8 cellular contexts compared by ENCODE assay signal in genomic region chr19:52821206-52821960, GRCh38. TPM values are rescaled to one million over a fixed set of nuclear protein-coding genes. Genes with fewer than 3 reads are reported as not detected.
DNase-seq lines count a peak whose midpoint lies in the region; ATAC-seq lines count a peak whose summit lies in the region.
"Not testable (repeated sequence)": the region's sequence is repeated elsewhere in the genome, so short reads cannot be mapped to it uniquely, and the experiment has no call there.

Gene ZNF28 (minus strand): TSS chr19:52821633. CDS start chr19:52817958, 3,675 bp downstream.

- ATAC-seq in GM18868 (IDR thresholded peaks at IDR 0.05; ENCODE audit: unreplicated experiment) (peak; percentile 98), HG03066 (IDR thresholded peaks at IDR 0.05; ENCODE audit: low read depth, unreplicated experiment) (peak; percentile 84)
- peak; percentile 100 for ATAC-seq in activated CD4-positive, alpha-beta T cell treated with anti-CD3 and anti-CD28 coated beads for 36 hours

- peaks cover 33% of the 10 kb centered on the region for H3K36me3 Mint-ChIP-seq in activated CD4-positive, alpha-beta T cell treated with anti-CD3 and anti-CD28 coated beads for 36 hours (ENCODE audit: low read depth)

- H3K4me3 ChIP-seq in skin epidermis = peak within 1 kb of the TSS; percentile 43 to 73 (median 64)

- H3K4me3 Mint-ChIP-seq in activated CD4-positive, alpha-beta T cell treated with anti-CD3 and anti-CD28 coated beads for 36 hours = peak within 1 kb of the TSS; percentile 80

- not testable (repeated sequence) for H3K27me3 Mint-ChIP-seq in activated CD4-positive, alpha-beta T cell treated with anti-CD3 and anti-CD28 coated beads for 36 hours

- H3K27ac Mint-ChIP-seq in activated CD4-positive, alpha-beta T cell treated with anti-CD3 and anti-CD28 coated beads for 36 hours = peak within 1 kb of the TSS; percentile 87

- not testable (repeated sequence) for H3K4me1 Mint-ChIP-seq in activated CD4-positive, alpha-beta T cell treated with anti-CD3 and anti-CD28 coated beads for 36 hours

- intact Hi-C loops in activated CD4-positive, alpha-beta T cell treated with anti-CD3 and anti-CD28 coated beads for 36 hours (cut with DNase I, micrococcal nuclease) = loop anchor here in 1 of 2 experiments (1.0 to 2.0 kb wide), 4 partner anchors 34 to 142 kb away; partner anchors contain the start of gene ZNF600

- POLR2A ChIA-PET in activated CD4-positive, alpha-beta T cell treated with anti-CD3 and anti-CD28 coated beads for 36 hours (lab: Charles Lee) = interaction anchor here (0.5 kb wide), 1 partner anchor 34 kb away, joined by 4 read pairs; no protein-coding TSS in a partner anchor

- H3K27ac ChIP-seq in skin epidermis = peak within 1 kb of the TSS in 17 of 21 experiments; percentile 22 to 86 (median 73)

- CTCF ChIA-PET in activated CD4-positive, alpha-beta T cell treated with anti-CD3 and anti-CD28 coated beads for 36 hours (lab: Charles Lee) = not testable (repeated sequence)

- DNase-seq in A172 (ENCODE audit: low spot score) (peak; percentile 11), NCI-H2171 treated with DMSO at 0.1 percent for 48 hours (lab: John Stamatoyannopoulos, UW) (peak; percentile 52), cerebellar cortex (ENCODE audit: low spot score) (peak; percentile 76), iris pigment epithelial cell (ENCODE audit: low read depth) (peak; percentile 34)
- DNase-seq in activated CD4-positive, alpha-beta T cell treated with anti-CD3 and anti-CD28 coated beads for 36 hours = peak; percentile 81

- H3K9me3 Mint-ChIP-seq in activated CD4-positive, alpha-beta T cell treated with anti-CD3 and anti-CD28 coated beads for 36 hours (ENCODE audit: low read depth) = not testable (repeated sequence)

RNA-seq across cellular contexts. Expression of gene ZNF28, which starts in this region (rescaled TPM):
- total RNA-seq in A172 (2014; rRNA removed; shearing (Covaris generic)) = 10.5 and 12.0 TPM in 2 replicates
- 10 to 100 TPM; 17.3 to 18.9 TPM for total RNA-seq in activated CD4-positive, alpha-beta T cell treated with anti-CD3 and anti-CD28 coated beads for 36 hours

Comparison
In these comparisons a context has a peak if more than half of its experiments do, and no peak if none do; other contexts are left out.
1. Peak in every context shown above with its lines: DNase-seq, ATAC-seq, H3K4me3 ChIP-seq and H3K27ac ChIP-seq.
2. DNase-seq: peak in every context shown above with its lines; median percentile 81 in activated CD4-positive, alpha-beta T cell treated with anti-CD3 and anti-CD28 coated beads for 36 hours; 76 in cerebellar cortex; 52 in NCI-H2171 treated with DMSO at 0.1 percent for 48 hours; 34 in iris pigment epithelial cell; 11 in A172.